ENCODE assay signal across 1 cellular context in the genomic region with DNA sequence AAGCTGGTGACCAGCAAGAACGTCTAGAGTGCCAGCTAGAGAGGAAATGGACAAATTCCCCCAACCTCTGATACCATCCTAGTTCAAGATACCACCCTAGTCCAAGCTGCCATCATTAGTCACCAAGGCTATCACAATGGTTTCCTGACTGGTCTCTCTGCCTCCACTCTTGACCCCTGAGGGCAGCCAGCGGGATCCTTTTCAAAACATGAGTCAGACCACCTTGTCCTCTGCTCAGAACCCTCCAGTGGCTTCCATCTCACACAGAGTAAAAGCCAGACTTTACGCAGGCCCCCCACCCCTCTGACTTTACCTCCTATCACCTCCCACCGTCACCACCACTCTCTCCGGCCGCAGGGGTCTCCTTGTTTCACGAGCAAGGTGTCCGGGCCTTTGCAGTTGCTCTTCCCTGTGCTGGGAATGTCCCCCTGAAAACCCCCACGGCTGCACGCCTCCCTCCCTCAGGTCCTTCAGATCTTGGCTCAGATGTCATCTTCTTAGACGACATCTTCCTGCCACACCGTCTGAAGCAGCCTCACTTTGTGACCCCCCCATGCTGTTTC.
TF ChIP-seq lines count a peak whose summit lies in the region.

No MANE protein-coding gene starts in this region.

TF ChIP-seq in WTC11, 78 proteins besides CTCF, POLR2A, EP300 and RAD21:
- TF ChIP-seq ZNF232 (CRISPR knock-in tag; IDR thresholded peaks at IDR 0.05) (no peak), SP1 (CRISPR knock-in tag; conservative IDR thresholded peaks at IDR 0.05) (no peak), ZSCAN18 (CRISPR knock-in tag; IDR thresholded peaks at IDR 0.05) (no peak), NFE2L1 (CRISPR knock-in tag; IDR thresholded peaks at IDR 0.05) (no peak), JUN (CRISPR knock-in tag; IDR thresholded peaks at IDR 0.05) (no peak), FOXP1 (CRISPR knock-in tag; IDR thresholded peaks at IDR 0.05; ENCODE audit: borderline replicate concordance) (no peak), KAT7 (CRISPR knock-in tag; IDR thresholded peaks at IDR 0.05; ENCODE audit: borderline replicate concordance) (no peak), ESRRA (CRISPR knock-in tag; IDR thresholded peaks at IDR 0.05; ENCODE audit: borderline replicate concordance) (no peak), ZNF416 (CRISPR knock-in tag; IDR thresholded peaks at IDR 0.05) (no peak), ATF6 (CRISPR knock-in tag; IDR thresholded peaks at IDR 0.05) (no peak), ZNF263 (CRISPR knock-in tag; IDR thresholded peaks at IDR 0.05; ENCODE audit: low read depth) (no peak), ARID4B (CRISPR knock-in tag; IDR thresholded peaks at IDR 0.05; ENCODE audit: borderline replicate concordance) (no peak), PRRX2 (CRISPR knock-in tag; IDR thresholded peaks at IDR 0.05) (no peak), ZNF219 (CRISPR knock-in tag; IDR thresholded peaks at IDR 0.05; ENCODE audit: borderline replicate concordance) (no peak), ATF1 (CRISPR knock-in tag; IDR thresholded peaks at IDR 0.05) (no peak)
- TF ChIP-seq, protein P1, sequence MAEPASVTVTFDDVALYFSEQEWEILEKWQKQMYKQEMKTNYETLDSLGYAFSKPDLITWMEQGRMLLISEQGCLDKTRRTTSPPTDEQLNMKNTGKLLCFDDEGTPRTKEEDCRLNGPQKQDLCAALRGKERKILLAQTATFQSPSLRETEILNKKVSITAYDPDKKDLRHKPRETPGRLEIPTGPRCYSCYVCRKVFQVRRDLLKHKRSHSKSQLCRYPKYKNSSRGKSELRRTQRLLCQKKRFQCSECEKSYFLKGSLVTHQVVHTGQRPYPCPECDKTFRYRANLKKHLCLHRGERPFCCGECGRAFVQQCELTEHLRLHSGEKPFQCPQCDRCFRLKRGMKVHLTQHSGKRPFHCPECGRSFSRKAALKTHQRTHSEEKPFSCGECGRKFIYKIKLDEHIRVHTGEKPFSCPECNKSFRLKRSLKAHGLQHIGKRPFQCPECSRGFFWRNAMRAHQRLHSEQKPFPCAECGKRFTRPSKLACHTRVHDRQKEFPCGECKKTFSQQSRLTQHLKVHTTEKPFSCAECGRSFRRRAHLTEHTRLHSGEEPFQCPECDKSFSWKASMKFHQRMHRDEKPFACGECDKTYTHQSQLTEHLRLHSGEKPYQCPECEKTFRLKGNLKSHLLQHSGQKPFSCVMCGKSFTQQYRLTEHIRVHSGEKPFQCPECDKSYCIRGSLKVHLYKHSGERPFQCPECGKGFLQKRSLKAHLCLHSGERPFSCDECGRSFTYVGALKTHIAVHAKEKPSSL (CRISPR knock-in tag; conservative IDR thresholded peaks at IDR 0.05), result no peak
- TF ChIP-seq, protein P2, sequence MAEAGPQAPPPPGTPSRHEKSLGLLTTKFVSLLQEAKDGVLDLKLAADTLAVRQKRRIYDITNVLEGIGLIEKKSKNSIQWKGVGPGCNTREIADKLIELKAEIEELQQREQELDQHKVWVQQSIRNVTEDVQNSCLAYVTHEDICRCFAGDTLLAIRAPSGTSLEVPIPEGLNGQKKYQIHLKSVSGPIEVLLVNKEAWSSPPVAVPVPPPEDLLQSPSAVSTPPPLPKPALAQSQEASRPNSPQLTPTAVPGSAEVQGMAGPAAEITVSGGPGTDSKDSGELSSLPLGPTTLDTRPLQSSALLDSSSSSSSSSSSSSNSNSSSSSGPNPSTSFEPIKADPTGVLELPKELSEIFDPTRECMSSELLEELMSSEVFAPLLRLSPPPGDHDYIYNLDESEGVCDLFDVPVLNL (CRISPR knock-in tag; IDR thresholded peaks at IDR 0.05; ENCODE audit: borderline replicate concordance, low read depth), result no peak
- TF ChIP-seq, protein P3, sequence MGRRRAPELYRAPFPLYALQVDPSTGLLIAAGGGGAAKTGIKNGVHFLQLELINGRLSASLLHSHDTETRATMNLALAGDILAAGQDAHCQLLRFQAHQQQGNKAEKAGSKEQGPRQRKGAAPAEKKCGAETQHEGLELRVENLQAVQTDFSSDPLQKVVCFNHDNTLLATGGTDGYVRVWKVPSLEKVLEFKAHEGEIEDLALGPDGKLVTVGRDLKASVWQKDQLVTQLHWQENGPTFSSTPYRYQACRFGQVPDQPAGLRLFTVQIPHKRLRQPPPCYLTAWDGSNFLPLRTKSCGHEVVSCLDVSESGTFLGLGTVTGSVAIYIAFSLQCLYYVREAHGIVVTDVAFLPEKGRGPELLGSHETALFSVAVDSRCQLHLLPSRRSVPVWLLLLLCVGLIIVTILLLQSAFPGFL (CRISPR knock-in tag; IDR thresholded peaks at IDR 0.05; ENCODE audit: borderline replicate concordance), result no peak
- TF ChIP-seq, protein P4, sequence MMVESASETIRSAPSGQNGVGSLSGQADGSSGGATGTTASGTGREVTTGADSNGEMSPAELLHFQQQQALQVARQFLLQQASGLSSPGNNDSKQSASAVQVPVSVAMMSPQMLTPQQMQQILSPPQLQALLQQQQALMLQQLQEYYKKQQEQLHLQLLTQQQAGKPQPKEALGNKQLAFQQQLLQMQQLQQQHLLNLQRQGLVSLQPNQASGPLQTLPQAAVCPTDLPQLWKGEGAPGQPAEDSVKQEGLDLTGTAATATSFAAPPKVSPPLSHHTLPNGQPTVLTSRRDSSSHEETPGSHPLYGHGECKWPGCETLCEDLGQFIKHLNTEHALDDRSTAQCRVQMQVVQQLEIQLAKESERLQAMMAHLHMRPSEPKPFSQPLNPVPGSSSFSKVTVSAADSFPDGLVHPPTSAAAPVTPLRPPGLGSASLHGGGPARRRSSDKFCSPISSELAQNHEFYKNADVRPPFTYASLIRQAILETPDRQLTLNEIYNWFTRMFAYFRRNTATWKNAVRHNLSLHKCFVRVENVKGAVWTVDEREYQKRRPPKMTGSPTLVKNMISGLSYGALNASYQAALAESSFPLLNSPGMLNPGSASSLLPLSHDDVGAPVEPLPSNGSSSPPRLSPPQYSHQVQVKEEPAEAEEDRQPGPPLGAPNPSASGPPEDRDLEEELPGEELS (CRISPR knock-in tag; IDR thresholded peaks at IDR 0.05), result no peak
